ENCODE assay signal across 1 cellular context in genomic region chr19:44613295-44614168, GRCh38.
A peak's percentile ranks its signal among the peaks of the same experiment; 100 is the strongest.
TF ChIP-seq lines count a peak whose summit lies in the region.

IGSF23 (plus strand) TSS chr19:44613563; CDS start chr19:44613646, 83 bp downstream.

TF ChIP-seq in HepG2, 621 proteins besides CTCF, POLR2A, EP300 and RAD21 (continues in another document):
- TF ChIP-seq ZNF296 (CRISPR knock-in tag; conservative IDR thresholded peaks at IDR 0.05) (no peak), ZNF773 (CRISPR knock-in tag; IDR thresholded peaks at IDR 0.05; ENCODE audit: borderline replicate concordance) (no peak), ZNF232 (CRISPR knock-in tag; IDR thresholded peaks at IDR 0.05; ENCODE audit: borderline replicate concordance) (0 out of 2 replicates have a peak, but pooled peaks have one; percentile 45), RFX3 (CRISPR knock-in tag; IDR thresholded peaks at IDR 0.05) (no peak), NR2F1 (CRISPR knock-in tag; IDR thresholded peaks at IDR 0.05) (peak; percentile 90 to 91), JUND (CRISPR knock-in tag; IDR thresholded peaks at IDR 0.05) (no peak), FOXP1 (IDR thresholded peaks at IDR 0.05) (no peak), FOXP1 (CRISPR knock-in tag; IDR thresholded peaks at IDR 0.05) (peak; percentile 51; the same call in 1 of the 2 replicates), ZNF343 (CRISPR knock-in tag; IDR thresholded peaks at IDR 0.05) (0 out of 2 replicates have a peak, but pooled peaks have one; percentile 60), NR2C2 (CRISPR knock-in tag; IDR thresholded peaks at IDR 0.05; ENCODE audit: borderline replicate concordance) (peak; percentile 77), CBFB (CRISPR knock-in tag; IDR thresholded peaks at IDR 0.05) (no peak), E2F1 (CRISPR knock-in tag; IDR thresholded peaks at IDR 0.05) (0 out of 2 replicates have a peak, but pooled peaks have one; percentile 1), RBAK (CRISPR knock-in tag; IDR thresholded peaks at IDR 0.05) (no peak), U2AF1 (optimal IDR thresholded peaks at IDR 0.05; ENCODE audit: low read depth, low read length) (no peak), BRD4 (CRISPR knock-in tag; IDR thresholded peaks at IDR 0.05) (no peak; the same call in none of the 2 replicates), HNF1B (CRISPR knock-in tag; IDR thresholded peaks at IDR 0.05) (peak; percentile 34; the same call in 1 of the 2 replicates), LBX2 (CRISPR knock-in tag; IDR thresholded peaks at IDR 0.05; ENCODE audit: borderline replicate concordance) (no peak; the same call in 1 of the 2 replicates), SRF (IDR thresholded peaks at IDR 0.05; ENCODE audit: low read depth, low read length) (0 out of 2 replicates have a peak, but pooled peaks have one; percentile 11), JARID2 (CRISPR knock-in tag; IDR thresholded peaks at IDR 0.05; ENCODE audit: insufficient replicate concordance) (no peak), ZNF713 (CRISPR knock-in tag; IDR thresholded peaks at IDR 0.05) (no peak), ZSCAN29 (CRISPR knock-in tag; conservative IDR thresholded peaks at IDR 0.05) (peak; percentile 85), ZNF746 (CRISPR knock-in tag; IDR thresholded peaks at IDR 0.05) (peak; percentile 42; the same call in 1 of the 2 replicates), SOX13 (IDR thresholded peaks at IDR 0.05) (no peak), SOX13 (CRISPR knock-in tag; conservative IDR thresholded peaks at IDR 0.05 in 1 of 2, IDR thresholded peaks at IDR 0.05 in 1 of 2) (peak in 1 of 2 experiments; percentile 70; a peak in 2 of 4 replicates), ZNF800 (CRISPR knock-in tag; IDR thresholded peaks at IDR 0.05) (no peak), HDAC6 (IDR thresholded peaks at IDR 0.05; ENCODE audit: low read depth, low read length) (no peak), YY1 (IDR thresholded peaks at IDR 0.05; ENCODE audit: insufficient read depth, insufficient replicate concordance, low read depth, low read length) (peak; percentile 72), ZSCAN12 (CRISPR knock-in tag; IDR thresholded peaks at IDR 0.05) (0 out of 2 replicates have a peak, but pooled peaks have one; percentile 29), ZMYM2 (CRISPR knock-in tag; IDR thresholded peaks at IDR 0.05) (no peak; the same call in 1 of the 2 replicates), ZBTB39 (CRISPR knock-in tag; IDR thresholded peaks at IDR 0.05) (no peak), KLF13 (CRISPR knock-in tag; IDR thresholded peaks at IDR 0.05) (no peak), ATF4 (CRISPR knock-in tag; IDR thresholded peaks at IDR 0.05) (no peak), NFKBIZ (CRISPR knock-in tag; IDR thresholded peaks at IDR 0.05) (no peak), PRDM10 (CRISPR knock-in tag; IDR thresholded peaks at IDR 0.05; ENCODE audit: low read depth) (no peak), ZSCAN20 (CRISPR knock-in tag; IDR thresholded peaks at IDR 0.05; ENCODE audit: borderline replicate concordance) (no peak), SNAPC4 (CRISPR knock-in tag; IDR thresholded peaks at IDR 0.05) (no peak), ZKSCAN8 (CRISPR knock-in tag; IDR thresholded peaks at IDR 0.05; ENCODE audit: borderline replicate concordance) (no peak), ZNF563 (CRISPR knock-in tag; IDR thresholded peaks at IDR 0.05) (0 out of 2 replicates have a peak, but pooled peaks have one; percentile 17), ZBTB3 (CRISPR knock-in tag; IDR thresholded peaks at IDR 0.05; ENCODE audit: borderline replicate concordance, low read depth) (peak; percentile 77; the same call in 1 of the 2 replicates), PITX1 (CRISPR knock-in tag; IDR thresholded peaks at IDR 0.05) (peak; percentile 66; the same call in 1 of the 2 replicates), NFRKB (IDR thresholded peaks at IDR 0.05) (no peak), ZNF772 (CRISPR knock-in tag; IDR thresholded peaks at IDR 0.05) (peak; percentile 18; the same call in 1 of the 2 replicates), FOXK1 (CRISPR knock-in tag; IDR thresholded peaks at IDR 0.05; ENCODE audit: borderline replicate concordance, low read depth) (no peak), ZNF17 (CRISPR knock-in tag; IDR thresholded peaks at IDR 0.05) (no peak), SP1 (IDR thresholded peaks at IDR 0.05) (no peak), SP1 (CRISPR knock-in tag; IDR thresholded peaks at IDR 0.05) (no peak), ZNF367 (CRISPR knock-in tag; IDR thresholded peaks at IDR 0.05; ENCODE audit: borderline replicate concordance) (no peak), HNRNPL (IDR thresholded peaks at IDR 0.05; ENCODE audit: low read depth, low read length) (no peak), AGO2 (optimal IDR thresholded peaks at IDR 0.05; ENCODE audit: low read depth, low read length) (peak; percentile 39), ZNF224 (CRISPR knock-in tag; IDR thresholded peaks at IDR 0.05) (no peak), ZNF562 (CRISPR knock-in tag; IDR thresholded peaks at IDR 0.05; ENCODE audit: borderline replicate concordance) (no peak), ZNF740 (CRISPR knock-in tag; IDR thresholded peaks at IDR 0.05) (no peak), ZNF484 (CRISPR knock-in tag; IDR thresholded peaks at IDR 0.05; ENCODE audit: borderline replicate concordance, low read depth) (no peak), ZSCAN9 (CRISPR knock-in tag; IDR thresholded peaks at IDR 0.05; ENCODE audit: borderline replicate concordance) (peak; percentile 46; the same call in 1 of the 2 replicates)
